8 cellular contexts compared by ENCODE assay signal in genomic region chr3:130594726-130595125, GRCh38.
A peak's percentile ranks its signal among the peaks of the same experiment; 100 is the strongest.
DNase-seq lines count a peak whose midpoint lies in the region; ATAC-seq and TF ChIP-seq lines count a peak whose summit lies in the region.
"Not testable (repeated sequence)": the region's sequence is repeated elsewhere in the genome, so short reads cannot be mapped to it uniquely, and the experiment has no call there.

No MANE protein-coding gene starts in this region.

- DNase-seq in AG08395 (ENCODE audit: low spot score) (peak; percentile 14), OCI-M1 (lab: John Stamatoyannopoulos, UW) (peak; percentile 13), astrocyte of the spinal cord (ENCODE audit: low read depth, low spot score) (peak; percentile 89), fibroblast of mammary gland (ENCODE audit: low read depth) (peak; percentile 62), kidney tubule cell (ENCODE audit: low spot score) (peak; percentile 38)
- peak; percentile 1 to 2 for DNase-seq in activated T-cell treated with anti-CD3 and anti-CD28 coated beads, Interleukin-2, amount 50 U/mL, for 72 hours

- peaks cover 37% of the 10 kb centered on the region for H3K27me3 Mint-ChIP-seq in activated T-cell treated with anti-CD3 and anti-CD28 coated beads, Interleukin-2, amount 50 U/mL, for 72 hours (ENCODE audit: low read depth)
- H3K27me3 Mint-ChIP-seq in stimulated activated memory B cell treated with anti-CD40 and anti-IgM and Interleukin-4, amounts not matched to agents 10 μg/mL and 1 μg/mL and 100 μg/mL, for 72 hours: peaks cover 37% of the 10 kb centered on the region

- H3K4me1 Mint-ChIP-seq in activated T-cell treated with anti-CD3 and anti-CD28 coated beads, Interleukin-2, amount 50 U/mL, for 72 hours (ENCODE audit: low read depth); stimulated activated memory B cell treated with anti-CD40 and anti-IgM and Interleukin-4, amounts not matched to agents 10 μg/mL and 1 μg/mL and 100 μg/mL, for 72 hours: not testable (repeated sequence)

- peak; percentile 51 for ATAC-seq in HG03378 (IDR thresholded peaks at IDR 0.05; ENCODE audit: unreplicated experiment)
- ATAC-seq in activated T-cell treated with anti-CD3 and anti-CD28 coated beads, Interleukin-2, amount 50 U/mL, for 72 hours (replicated peaks in 1 of 2): peak; percentile 53 to 80
- peak; percentile 12 for ATAC-seq in stimulated activated memory B cell treated with anti-CD40 and anti-IgM and Interleukin-4, amounts not matched to agents 10 μg/mL and 1 μg/mL and 100 μg/mL, for 72 hours

- H3K4me3 ChIP-seq in astrocyte of the spinal cord (ENCODE audit: low read depth, low read length); fibroblast of mammary gland (ENCODE audit: control insufficient read depth, low read depth, low read length): not testable (repeated sequence)

- in situ Hi-C loops in astrocyte of the spinal cord (cut with HindIII; ENCODE audit: low sequenced_read_pairs): not testable (repeated sequence)

- not testable (repeated sequence) for H3K36me3 Mint-ChIP-seq in activated T-cell treated with anti-CD3 and anti-CD28 coated beads, Interleukin-2, amount 50 U/mL, for 72 hours (ENCODE audit: insufficient read depth in 2 of 2); stimulated activated memory B cell treated with anti-CD40 and anti-IgM and Interleukin-4, amounts not matched to agents 10 μg/mL and 1 μg/mL and 100 μg/mL, for 72 hours

- H3K9me3 Mint-ChIP-seq in activated T-cell treated with anti-CD3 and anti-CD28 coated beads, Interleukin-2, amount 50 U/mL, for 72 hours; stimulated activated memory B cell treated with anti-CD40 and anti-IgM and Interleukin-4, amounts not matched to agents 10 μg/mL and 1 μg/mL and 100 μg/mL, for 72 hours: not testable (repeated sequence)

- not testable (repeated sequence) for H3K4me3 Mint-ChIP-seq in activated T-cell treated with anti-CD3 and anti-CD28 coated beads, Interleukin-2, amount 50 U/mL, for 72 hours; stimulated activated memory B cell treated with anti-CD40 and anti-IgM and Interleukin-4, amounts not matched to agents 10 μg/mL and 1 μg/mL and 100 μg/mL, for 72 hours

- not testable (repeated sequence) for H3K27ac Mint-ChIP-seq in activated T-cell treated with anti-CD3 and anti-CD28 coated beads, Interleukin-2, amount 50 U/mL, for 72 hours; stimulated activated memory B cell treated with anti-CD40 and anti-IgM and Interleukin-4, amounts not matched to agents 10 μg/mL and 1 μg/mL and 100 μg/mL, for 72 hours

- TF ChIP-seq CTCF in astrocyte of the spinal cord (IDR thresholded peaks at IDR 0.05; ENCODE audit: low read depth, low read length); fibroblast of mammary gland (conservative IDR thresholded peaks at IDR 0.05; ENCODE audit: control insufficient read depth, insufficient read depth, low read depth, low read length): not testable (repeated sequence)

Comparison
In these comparisons a context has a peak if more than half of its experiments do, and no peak if none do; other contexts are left out.
1. DNase-seq: peak in every context shown above with its lines; median percentile 89 in astrocyte of the spinal cord; 62 in fibroblast of mammary gland; 38 in kidney tubule cell; 14 in AG08395; 13 in OCI-M1; 2 in activated T-cell treated with anti-CD3 and anti-CD28 coated beads, Interleukin-2, amount 50 U/mL, for 72 hours.
2. ATAC-seq: peak in every context shown above with its lines; median percentile 66 in activated T-cell treated with anti-CD3 and anti-CD28 coated beads, Interleukin-2, amount 50 U/mL, for 72 hours; 51 in HG03378; 12 in stimulated activated memory B cell treated with anti-CD40 and anti-IgM and Interleukin-4, amounts not matched to agents 10 μg/mL and 1 μg/mL and 100 μg/mL, for 72 hours.